12 cellular contexts compared by ENCODE assay signal in genomic region chr20:25274891-25275812, GRCh38. TPM values are rescaled to one million over a fixed set of nuclear protein-coding genes. Genes with fewer than 3 reads are reported as not detected.
A peak's percentile ranks its signal among the peaks of the same experiment; 100 is the strongest.
DNase-seq lines count a peak whose midpoint lies in the region; ATAC-seq and TF ChIP-seq lines count a peak whose summit lies in the region.
"Had no signal": no experiment of that assay in that cellular context is flagged by ENCODE, and none has a peak within 500 bp of the region (broad histone marks: within the 10 kb centered on the region; RNA-seq: fewer than 3 reads in every experiment).

No MANE protein-coding gene starts in this region.

- peak overlapping the region; percentile 14 to 67 (median 26) for H3K27ac ChIP-seq in transverse colon

- H3K4me1 ChIP-seq in transverse colon = peaks cover 0 to 6% (median 1%) of the 10 kb centered on the region in 4 donors

- ATAC-seq in activated naive CD4-positive, alpha-beta T cell treated with anti-CD3 and anti-CD28 coated beads, Interleukin-2, amount 50 U/mL, for 72 hours = no peak
- ATAC-seq in HG03135 (IDR thresholded peaks at IDR 0.05; ENCODE audit: unreplicated experiment) = no peak
- ATAC-seq: SK-N-SH treated with all-trans-retinoic acid at 6 μM for 48 hours had no signal

- DNase-seq in activated naive CD4-positive, alpha-beta T cell treated with anti-CD3 and anti-CD28 coated beads, Interleukin-2, amount 50 U/mL, for 72 hours (ENCODE audit: low spot score in 2 of 2) = peak in 1 of 2 donors; percentile 52
- DNase-seq in activated naive CD4-positive, alpha-beta T cell (lab: John Stamatoyannopoulos, UW) = no peak
- DNase-seq in glutamatergic neuron (peak; percentile 11), nephron progenitor cell (no peak), transverse colon (peak; percentile 6), ureter (ENCODE audit: low spot score) (no peak), T-helper 1 cell (no peak)
- DNase-seq: DND-41; NCI-H2107; stimulated activated CD4-positive, alpha-beta T cell treated with anti-CD3 and anti-CD28 coated beads, Interleukin-12 subunit alpha, Interleukin-12 subunit beta, amount 100 ng/mL, for 4 hours had no signal

- H3K4me1 Mint-ChIP-seq in glutamatergic neuron (ENCODE audit: low read depth, unreplicated experiment) (peaks cover 5% of the 10 kb centered on the region), nephron progenitor cell (no peaks in the 10 kb centered on the region)

- no peak overlapping the region for H3K4me3 ChIP-seq in transverse colon

- H3K27me3 ChIP-seq in transverse colon = no peaks in the 10 kb centered on the region

- peaks cover 0 to 63% (median 34%) of the 10 kb centered on the region in 4 donors for H3K36me3 ChIP-seq in transverse colon

- no peak for TF ChIP-seq POLR2A in transverse colon (IDR thresholded peaks at IDR 0.05)

- no peaks in the 10 kb centered on the region for H3K9me3 ChIP-seq in transverse colon

- TF ChIP-seq EP300 in transverse colon (IDR thresholded peaks at IDR 0.05; ENCODE audit: low read depth) = no peak

- peaks cover 0 to 4% of the 10 kb centered on the region in 2 donors for H3K36me3 Mint-ChIP-seq in activated naive CD4-positive, alpha-beta T cell treated with anti-CD3 and anti-CD28 coated beads, Interleukin-2, amount 50 U/mL, for 72 hours
- peaks cover 4% of the 10 kb centered on the region for H3K36me3 Mint-ChIP-seq in glutamatergic neuron (ENCODE audit: unreplicated experiment)
- H3K36me3 Mint-ChIP-seq in nephron progenitor cell (ENCODE audit: low read depth) = peaks cover 20% of the 10 kb centered on the region

- in situ Hi-C loops in transverse colon (cut with MboI; ENCODE audit: low pct_ligation_motif_present in 1 of 4, low pct_unique_long_range_greater_than_20kb in 1 of 4, low sequenced_read_pairs in 3 of 4) = loop anchor here in 1 of 4 donors (25.0 kb wide), 1 partner anchor 88 kb away; the partner anchor contains the start of gene ENTPD6

- H3K4me3 Mint-ChIP-seq in glutamatergic neuron (ENCODE audit: unreplicated experiment) = no peak overlapping the region
- no peak overlapping the region for H3K4me3 Mint-ChIP-seq in nephron progenitor cell

- peaks cover 8% of the 10 kb centered on the region for H3K27me3 Mint-ChIP-seq in glutamatergic neuron (ENCODE audit: unreplicated experiment)
- H3K27me3 Mint-ChIP-seq in nephron progenitor cell (ENCODE audit: low read depth, poor library complexity) = no peaks in the 10 kb centered on the region

- H3K27ac Mint-ChIP-seq in activated naive CD4-positive, alpha-beta T cell treated with anti-CD3 and anti-CD28 coated beads, Interleukin-2, amount 50 U/mL, for 72 hours = peak overlapping the region; percentile 25 to 37
- H3K27ac Mint-ChIP-seq in glutamatergic neuron (ENCODE audit: unreplicated experiment) (peak overlapping the region; percentile 2), nephron progenitor cell (peak overlapping the region; percentile 82)

- TF ChIP-seq CTCF in glutamatergic neuron (IDR thresholded peaks at IDR 0.05; ENCODE audit: partially characterized antibody, unreplicated experiment) (no peak), nephron progenitor cell (IDR thresholded peaks at IDR 0.05) (no peak), transverse colon (IDR thresholded peaks at IDR 0.05) (no peak)

- intact Hi-C loops in transverse colon (cut with DNase I; ENCODE audit: low total_unique reads) = no loop called here

- no peaks in the 10 kb centered on the region for H3K9me3 Mint-ChIP-seq in activated naive CD4-positive, alpha-beta T cell treated with anti-CD3 and anti-CD28 coated beads, Interleukin-2, amount 50 U/mL, for 72 hours
- peaks cover 14% of the 10 kb centered on the region for H3K9me3 Mint-ChIP-seq in glutamatergic neuron (ENCODE audit: unreplicated experiment)
- H3K9me3 Mint-ChIP-seq in nephron progenitor cell = no peaks in the 10 kb centered on the region

- WGBS in transverse colon (ENCODE audit: low coverage in 1 of 2), 2 donors = 93 to 100% methylated on average over 3 to 31 of the region's 32 CpGs

RNA-seq across cellular contexts. Expression of gene PYGB, which starts 27.3 kb away (rescaled TPM):
- 10 to 100 TPM; 19.1 to 30.8 TPM for total RNA-seq in activated naive CD4-positive, alpha-beta T cell treated with anti-CD3 and anti-CD28 coated beads, Interleukin-2, amount 50 U/mL, for 72 hours
- 295 TPM for total RNA-seq in glutamatergic neuron (ENCODE audit: unreplicated experiment)
- total RNA-seq in transverse colon = 100 to 1,000 TPM; 195 to 554 (median 359) TPM
- 109 TPM for total RNA-seq in ureter

Comparison
In these comparisons a context has a peak if more than half of its experiments do, and no peak if none do; other contexts are left out.
1. DNase-seq: peak in glutamatergic neuron (single experiment) and transverse colon (single experiment); none in activated naive CD4-positive, alpha-beta T cell (0 of 4), nephron progenitor cell (single experiment), ureter (single experiment) and T-helper 1 cell (0 of 5).
2. H3K27ac Mint-ChIP-seq: peak in every context shown above with its lines; median percentile 82 in nephron progenitor cell; 31 in activated naive CD4-positive, alpha-beta T cell treated with anti-CD3 and anti-CD28 coated beads, Interleukin-2, amount 50 U/mL, for 72 hours; 2 in glutamatergic neuron.